1 cellular context compared by ENCODE assay signal in the genomic region with DNA sequence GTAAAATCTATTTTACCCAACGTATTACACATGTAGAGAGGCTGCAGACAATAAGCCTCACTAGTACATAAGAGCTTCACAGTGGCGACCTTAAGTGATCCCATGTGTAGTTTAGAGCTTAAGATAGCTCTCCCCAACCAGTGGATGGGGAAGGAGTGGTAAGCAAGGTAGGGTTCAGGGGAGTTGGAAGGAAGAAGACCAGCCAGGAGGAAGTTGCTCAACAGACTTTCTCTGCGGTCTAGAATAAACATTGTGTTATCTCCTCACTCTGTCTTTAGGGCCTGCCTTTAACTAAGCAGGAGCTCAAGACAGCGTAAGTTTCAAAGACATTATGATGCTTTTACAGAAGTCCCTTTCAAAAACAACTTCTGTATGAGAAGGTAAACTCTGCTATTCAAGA.
TF ChIP-seq lines count a peak whose summit lies in the region.

No MANE protein-coding gene starts in this region.

TF ChIP-seq in A549, 52 proteins besides CTCF, POLR2A, EP300 and RAD21 (continued from another document):
- no peak for TF ChIP-seq NPAS2 (CRISPR knock-in tag; IDR thresholded peaks at IDR 0.05; ENCODE audit: borderline replicate concordance)
- TF ChIP-seq, protein P1, sequence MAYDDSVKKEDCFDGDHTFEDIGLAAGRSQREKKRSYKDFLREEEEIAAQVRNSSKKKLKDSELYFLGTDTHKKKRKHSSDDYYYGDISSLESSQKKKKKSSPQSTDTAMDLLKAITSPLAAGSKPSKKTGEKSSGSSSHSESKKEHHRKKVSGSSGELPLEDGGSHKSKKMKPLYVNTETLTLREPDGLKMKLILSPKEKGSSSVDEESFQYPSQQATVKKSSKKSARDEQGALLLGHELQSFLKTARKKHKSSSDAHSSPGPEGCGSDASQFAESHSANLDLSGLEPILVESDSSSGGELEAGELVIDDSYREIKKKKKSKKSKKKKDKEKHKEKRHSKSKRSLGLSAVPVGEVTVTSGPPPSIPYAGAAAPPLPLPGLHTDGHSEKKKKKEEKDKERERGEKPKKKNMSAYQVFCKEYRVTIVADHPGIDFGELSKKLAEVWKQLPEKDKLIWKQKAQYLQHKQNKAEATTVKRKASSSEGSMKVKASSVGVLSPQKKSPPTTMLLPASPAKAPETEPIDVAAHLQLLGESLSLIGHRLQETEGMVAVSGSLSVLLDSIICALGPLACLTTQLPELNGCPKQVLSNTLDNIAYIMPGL (CRISPR knock-in tag; IDR thresholded peaks at IDR 0.05; ENCODE audit: borderline replicate concordance): no peak
- no peak for TF ChIP-seq EHF (CRISPR knock-in tag; IDR thresholded peaks at IDR 0.05)
- TF ChIP-seq RFX5 (IDR thresholded peaks at IDR 0.05): no peak
- TF ChIP-seq FOSB (CRISPR knock-in tag; IDR thresholded peaks at IDR 0.05): no peak
- TF ChIP-seq EHMT2 (IDR thresholded peaks at IDR 0.05; ENCODE audit: low read depth): no peak
- TF ChIP-seq TFCP2L1 (CRISPR knock-in tag; IDR thresholded peaks at IDR 0.05): no peak
- no peak for TF ChIP-seq BHLHE40 (IDR thresholded peaks at IDR 0.05; ENCODE audit: low read depth, low read length)
- TF ChIP-seq, protein P2, sequence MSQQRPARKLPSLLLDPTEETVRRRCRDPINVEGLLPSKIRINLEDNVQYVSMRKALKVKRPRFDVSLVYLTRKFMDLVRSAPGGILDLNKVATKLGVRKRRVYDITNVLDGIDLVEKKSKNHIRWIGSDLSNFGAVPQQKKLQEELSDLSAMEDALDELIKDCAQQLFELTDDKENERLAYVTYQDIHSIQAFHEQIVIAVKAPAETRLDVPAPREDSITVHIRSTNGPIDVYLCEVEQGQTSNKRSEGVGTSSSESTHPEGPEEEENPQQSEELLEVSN (IDR thresholded peaks at IDR 0.05; ENCODE audit: borderline replicate concordance, low read depth): no peak
- no peak for TF ChIP-seq RARB (CRISPR knock-in tag; IDR thresholded peaks at IDR 0.05)
- no peak for TF ChIP-seq JUNB (IDR thresholded peaks at IDR 0.05)
TF ChIP-seq in A549: peak in this region for 0.
